Comparison of ENCODE assay signal across 19 cellular contexts in the genomic region with DNA sequence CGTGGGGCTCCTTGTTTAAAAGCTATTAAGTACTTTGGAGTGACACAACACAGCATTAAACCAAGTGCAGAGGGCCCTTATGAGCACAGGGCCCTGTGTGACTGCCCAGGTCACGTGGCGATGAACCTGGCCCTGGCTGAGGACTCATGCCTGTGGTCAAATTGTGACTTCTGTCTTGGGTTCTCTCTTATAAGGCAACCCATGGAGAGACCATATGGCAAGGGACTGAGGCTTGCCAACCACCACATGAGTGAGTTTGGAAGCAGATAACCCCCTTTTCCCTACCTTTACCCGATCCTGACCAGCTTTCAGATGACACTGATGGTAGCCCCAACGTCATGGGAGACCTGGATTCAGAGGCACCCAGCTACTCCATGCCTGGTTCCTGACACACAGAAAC.
"Had no signal": no experiment of that assay in that cellular context is flagged by ENCODE, and none has a peak within 500 bp of the region (broad histone marks: within the 10 kb centered on the region; RNA-seq: fewer than 3 reads in every experiment).

No MANE protein-coding gene starts in this region.

- ATAC-seq: esophagus mucosa; gastrocnemius medialis; left ventricle myocardium superior; lower lobe of right lung; natural killer cell treated with Interleukin-12 subunit alpha and Interleukin-12 subunit beta and Interleukin-15 and Interleukin-18, amount 100 ng/mL, for 72 hours; sciatic nerve; stimulated activated effector memory CD8-positive, alpha-beta T cell treated with anti-CD3 and anti-CD28 coated beads, Interleukin-12 subunit alpha, Interleukin-12 subunit beta, amount 100 ng/mL, for 72 hours had no signal

- DNase-seq: effector CD8-positive, alpha-beta T cell; endodermal cell; foreskin fibroblast; gastrocnemius medialis; head of caudate nucleus; left ventricle myocardium superior; lower lobe of right lung; naive B cell; stimulated activated CD4-positive, alpha-beta T cell treated with anti-CD3 and anti-CD28 coated beads, Interleukin-12 subunit alpha, Interleukin-12 subunit beta, amount 100 ng/mL, for 4 hours; stimulated activated CD4-positive, alpha-beta T cell treated with anti-CD3 and anti-CD28 coated beads, Interleukin-1b, Interleukin-23, amount 100 ng/mL, for 48 hours; stimulated activated CD4-positive, alpha-beta T cell treated with anti-CD3 and anti-CD28 coated beads, Interleukin-4, amount 100 ng/mL, for 24 hours; stimulated activated naive CD4-positive, alpha-beta T cell treated with Interleukin-2 at 50 U/mL for 16 hours; stomach; thyroid gland; trophoblast cell had no signal
